ENCODE assay signal across 19 cellular contexts in the genomic region with DNA sequence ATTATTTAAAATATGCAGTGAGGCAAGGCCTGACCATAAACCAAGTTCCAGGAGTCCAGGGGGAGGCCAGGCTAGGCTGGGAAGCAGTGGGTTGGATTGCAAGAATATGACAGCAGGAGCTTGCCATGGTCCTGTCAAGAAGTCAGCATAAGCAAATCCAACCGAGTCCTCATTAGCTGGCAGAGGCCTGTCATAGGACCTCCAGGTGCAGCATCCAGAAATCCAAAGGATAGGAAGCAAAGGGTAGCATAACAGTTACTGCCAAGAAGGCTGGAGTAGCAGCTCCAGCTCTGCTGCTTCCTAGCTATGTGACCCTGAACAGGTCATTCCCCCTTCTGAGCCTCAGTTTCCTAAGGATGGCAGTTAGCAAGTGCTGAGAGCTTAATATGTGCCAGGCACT.
"Had no signal": no experiment of that assay in that cellular context is flagged by ENCODE, and none has a peak within 500 bp of the region (broad histone marks: within the 10 kb centered on the region; RNA-seq: fewer than 3 reads in every experiment).

No MANE protein-coding gene starts in this region.

- H3K27ac Mint-ChIP-seq: activated naive CD4-positive, alpha-beta T cell treated with anti-CD3 and anti-CD28 coated beads for 36 hours; activated naive CD8-positive, alpha-beta T cell; T-helper 17 cell had no signal

- H3K27me3 ChIP-seq: brain microvascular endothelial cell, cardiac muscle cell had no signal

- H3K36me3 ChIP-seq: brain microvascular endothelial cell, cardiac muscle cell had no signal

- H3K9me3 Mint-ChIP-seq: activated naive CD4-positive, alpha-beta T cell treated with anti-CD3 and anti-CD28 coated beads for 36 hours; activated T-cell treated with anti-CD3 and anti-CD28 coated beads, Interleukin-2, amount 50 U/mL, for 4 hours; WTC11 had no signal

- H3K4me3 ChIP-seq: cardiac muscle cell had no signal

- DNase-seq: activated CD4-positive, alpha-beta T cell treated with anti-CD3 and anti-CD28 coated beads for 48 hours; activated CD4-positive, alpha-beta T cell treated with anti-CD3 and anti-CD28 coated beads, Interleukin-2, amount 50 U/mL, for 48 hours; activated CD4-positive, CD25-positive, alpha-beta regulatory T cell treated with anti-CD3 and anti-CD28 coated beads, Interleukin-2, amount 50 U/mL, for 72 hours; activated gamma-delta T cell; activated naive CD4-positive, alpha-beta T cell treated with anti-CD3 and anti-CD28 coated beads for 36 hours; activated T-cell treated with anti-CD3 and anti-CD28 coated beads, Interleukin-2, amount 50 U/mL, for 4 hours; IMR-90; NCI-H1048; NCI-H187 treated with DMSO at 0.1 percent for 48 hours; NCI-H2171; NCI-H526; NCI-H774; SHP77 treated with DMSO at 0.1 percent for 48 hours; T-helper 17 cell; T-helper 9 cell had no signal

- H3K36me3 Mint-ChIP-seq: activated naive CD8-positive, alpha-beta T cell; WTC11 had no signal

- H3K4me3 Mint-ChIP-seq: activated naive CD4-positive, alpha-beta T cell treated with anti-CD3 and anti-CD28 coated beads for 36 hours; activated naive CD8-positive, alpha-beta T cell; activated T-cell treated with anti-CD3 and anti-CD28 coated beads, Interleukin-2, amount 50 U/mL, for 4 hours; T-helper 17 cell had no signal

- ATAC-seq: activated T-cell treated with anti-CD3 and anti-CD28 coated beads, Interleukin-2, amount 50 U/mL, for 4 hours; T-helper 17 cell; WTC11 had no signal

- H3K27ac ChIP-seq: brain microvascular endothelial cell had no signal
